ENCODE assay signal across 2 cellular contexts in genomic region chr9:124409410-124409809, GRCh38.
TF ChIP-seq lines count a peak whose summit lies in the region.

No MANE protein-coding gene starts in this region.

TF ChIP-seq in IMR-90, 13 proteins besides CTCF, POLR2A, EP300 and RAD21 (continued from another document):
- TF ChIP-seq ELK1 (IDR thresholded peaks at IDR 0.05; ENCODE audit: borderline replicate concordance, low read depth, low read length) (no peak), USF2 (IDR thresholded peaks at IDR 0.05; ENCODE audit: low read depth, low read length) (no peak), NFE2L2 (IDR thresholded peaks at IDR 0.05; ENCODE audit: low read depth, low read length) (no peak)
TF ChIP-seq in IMR-90: peak in this region for 0.

TF ChIP-seq in HEK293T, 16 proteins besides CTCF, POLR2A, EP300 and RAD21 (continued from another document):
- no peak for TF ChIP-seq FOXM1 (IDR thresholded peaks at IDR 0.05; ENCODE audit: borderline replicate concordance)
